In the genomic region with DNA sequence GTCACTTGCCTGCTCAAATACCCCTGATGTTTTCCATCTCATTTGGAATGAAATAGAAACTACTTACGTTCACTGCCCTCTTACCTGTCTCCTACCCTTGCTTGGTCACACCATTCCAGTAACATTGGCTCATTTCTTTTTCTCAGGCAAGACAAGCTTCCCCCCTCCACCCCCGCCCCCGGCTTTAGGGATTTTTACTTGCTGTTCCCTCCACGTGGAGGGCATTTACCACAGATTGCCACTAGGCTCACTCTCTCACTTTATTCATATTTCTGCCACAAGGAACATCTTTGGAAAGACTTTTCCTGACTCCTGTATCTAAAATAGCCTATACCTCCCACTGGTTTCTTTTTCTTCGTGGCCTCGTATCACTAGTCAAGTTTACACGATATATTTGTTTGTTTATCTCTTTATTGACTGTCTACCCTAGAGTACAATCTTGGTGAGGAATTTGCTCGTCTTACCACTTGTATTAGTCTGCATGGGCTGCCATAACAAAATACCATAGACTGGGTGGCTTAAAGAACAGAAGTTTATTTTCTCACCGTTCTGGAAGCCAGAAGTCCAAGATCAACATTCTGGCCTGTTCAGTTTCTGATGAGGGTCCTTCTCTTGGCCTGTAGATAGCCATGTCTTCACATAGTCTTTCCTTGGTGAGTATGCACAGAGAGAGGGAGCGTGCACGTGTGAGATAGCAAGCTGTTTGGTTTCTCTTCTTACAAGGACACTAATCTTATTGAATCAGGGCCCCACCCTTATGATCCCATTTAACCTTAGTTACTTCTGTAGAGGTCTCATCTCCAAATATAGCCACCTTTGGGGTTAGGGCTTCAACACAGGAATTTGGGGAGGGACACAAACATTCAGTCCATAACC, we compare ENCODE assay signal across 28 cellular contexts.
DNase-seq lines count a peak whose midpoint lies in the region; ATAC-seq, FAIRE-seq and TF ChIP-seq lines count a peak whose summit lies in the region.
"Had no signal": no experiment of that assay in that cellular context is flagged by ENCODE, and none has a peak within 500 bp of the region (broad histone marks: within the 10 kb centered on the region; RNA-seq: fewer than 3 reads in every experiment).

No MANE protein-coding gene starts in this region.

- in situ Hi-C loops in K562 (cut with MboI), result no loop called here

- H3K4me1 ChIP-seq in A673 (ENCODE audit: insufficient read depth, low read length, poor library complexity, severe bottlenecking) (no peaks in the 10 kb centered on the region), K562 (replicated peaks in 1 of 2; ENCODE audit: control insufficient read depth in 2 of 2, insufficient read depth in 2 of 2, low read length in 2 of 2) (peaks cover 21 to 34% of the 10 kb centered on the region in 2 experiments; a peak in 3 of 5 replicates), endothelial cell of umbilical vein (ENCODE audit: control insufficient read depth, extremely low read depth, insufficient read depth, low read length) (peaks cover 20% of the 10 kb centered on the region), spleen (peaks cover 0 to 4% (median 0%) of the 10 kb centered on the region in 6 donors)
- H3K4me1 ChIP-seq in effector memory CD4-positive, alpha-beta T cell (ENCODE audit: control insufficient read depth, insufficient read depth, low read length, poor library complexity, severe bottlenecking), result no peaks in the 10 kb centered on the region

- WGBS in K562 (ENCODE audit: insufficient coverage, low coverage, missing lambda C conversion rate), result 22% methylated on average over 11 of the region's 11 CpGs
- 94 to 98% (median 96%) methylated on average over 11 of the region's 11 CpGs for WGBS in spleen, 5 donors

- H3K9me3 ChIP-seq in A673 (ENCODE audit: low read depth, low read length, poor library complexity, severe bottlenecking) (no peaks in the 10 kb centered on the region), K562 (replicated peaks; ENCODE audit: control insufficient read depth, insufficient read depth, low read depth, low read length) (no peaks in the 10 kb centered on the region; the same call in 1 of the 2 replicates), endothelial cell of umbilical vein (replicated peaks; ENCODE audit: control insufficient read depth, insufficient read depth, low read length) (no peaks in the 10 kb centered on the region), spleen (peaks cover 0 to 8% (median 0%) of the 10 kb centered on the region in 8 donors)
- H3K9me3 ChIP-seq in effector memory CD4-positive, alpha-beta T cell (ENCODE audit: control insufficient read depth, low read length), result no peaks in the 10 kb centered on the region

- H3K79me2 ChIP-seq in K562 (ENCODE audit: control insufficient read depth, insufficient read depth, low read length), result peaks cover 19% of the 10 kb centered on the region; the same call in 2 of the 3 replicates
- H3K79me2 ChIP-seq in endothelial cell of umbilical vein (ENCODE audit: control insufficient read depth, insufficient read depth, low read length), result no peaks in the 10 kb centered on the region

- H3K9ac ChIP-seq in K562 (ENCODE audit: insufficient read depth in 1 of 2, low read depth in 2 of 2, low read length in 2 of 2) (peak overlapping the region in 1 of 2 experiments; percentile 40; a peak in 1 of 4 replicates), endothelial cell of umbilical vein (replicated peaks; ENCODE audit: extremely low read depth, insufficient read depth, low read length) (no peak overlapping the region)
- H3K9ac ChIP-seq: BLaER1 treated with 17β-estradiol and CSF1 and Interleukin-3, amounts not matched to agents 10 nM and 100 nM had no signal

- DNase-seq in A673 (ENCODE audit: low spot score) (no peak), H54 (ENCODE audit: insufficient read length, low spot score) (no peak), K562 (ENCODE audit: extremely low read depth in 1 of 4, low spot score in 3 of 4) (peak; percentile 49 to 90 (median 56)), endothelial cell of umbilical vein (ENCODE audit: low read depth, low spot score) (no peak), foreskin fibroblast (no peak), spleen (no peak), middle frontal gyrus (ENCODE audit: extremely low spot score, low spot score) (no peak)
- no peak for DNase-seq in effector memory CD4-positive, alpha-beta T cell
- DNase-seq: AML-193; CD4-positive, alpha-beta T cell; Karpas-422; NCI-H1092 treated with DMSO at 0.1 percent for 48 hours; NCI-H1436; NCI-H187; NCI-H2081 treated with DMSO at 0.1 percent for 48 hours; NCI-H2171; NCI-H226; NCI-H524; NCI-H774; SHP77; T-cell had no signal

- no peak for TF ChIP-seq RAD21 in K562 (CRISPR knock-in tag; conservative IDR thresholded peaks at IDR 0.05 in 1 of 2, IDR thresholded peaks at IDR 0.05 in 1 of 2)

- TF ChIP-seq CTCF in A673 (conservative IDR thresholded peaks at IDR 0.05; ENCODE audit: low read depth, low read length) (0 out of 2 replicates have a peak, but pooled peaks have one; percentile 12), K562 (IDR thresholded peaks at IDR 0.05 in 2 of 3, conservative IDR thresholded peaks at IDR 0.05 in 1 of 3; ENCODE audit: insufficient read depth in 2 of 3, low read depth in 1 of 3, low read length in 3 of 3) (peak; percentile 29 to 54 (median 38); a peak in 5 of 6 replicates), endothelial cell of umbilical vein (IDR thresholded peaks at IDR 0.05; ENCODE audit: extremely low read depth in 1 of 2, insufficient read depth in 1 of 2, low read depth in 1 of 2, low read length in 2 of 2) (no peak), foreskin fibroblast (IDR thresholded peaks at IDR 0.05; ENCODE audit: low read depth, low read length) (no peak), spleen (IDR thresholded peaks at IDR 0.05 in 8 of 11, conservative IDR thresholded peaks at IDR 0.05 in 3 of 11) (no peak)

- POLR2A ChIA-PET in A673 (lab: Charles Lee; ENCODE audit: low non-redundant PET) (no interaction called here), K562 (lab: Yijun Ruan, JAX) (interaction anchor here (0.5 to 6.8 kb wide), 8 partner anchors 10 to 147 kb away, joined by 3 to 44 read pairs (median 9); no protein-coding TSS in a partner anchor), endothelial cell of umbilical vein (lab: Charles Lee) (no interaction called here)

- intact Hi-C loops in A673 (cut with micrococcal nuclease; ENCODE audit: unreplicated experiment), result no loop called here
- intact Hi-C loops in K562 (cut with micrococcal nuclease), result loop anchor here (5.0 kb wide), 1 partner anchor 125 kb away; no protein-coding TSS in a partner anchor
- intact Hi-C loops in endothelial cell of umbilical vein (cut with micrococcal nuclease), result no loop called here
- intact Hi-C loops in spleen (cut with DNase I; ENCODE audit: low total_unique reads), result no loop called here

- H4K20me1 ChIP-seq in K562 (replicated peaks; ENCODE audit: control insufficient read depth, insufficient read depth, low read length) (no peaks in the 10 kb centered on the region), endothelial cell of umbilical vein (replicated peaks; ENCODE audit: control insufficient read depth, extremely low read depth, insufficient read depth, low read length) (no peaks in the 10 kb centered on the region)
- H4K20me1 ChIP-seq: BLaER1 treated with 17β-estradiol and CSF1 and Interleukin-3, amounts not matched to agents 10 nM and 100 nM had no signal

- H3K9me1 ChIP-seq in K562 (ENCODE audit: control insufficient read depth, insufficient read depth, low read length) (no peaks in the 10 kb centered on the region), endothelial cell of umbilical vein (replicated peaks; ENCODE audit: control insufficient read depth, extremely low read depth, insufficient read depth, low read length) (no peaks in the 10 kb centered on the region)

- FAIRE-seq in H54 (lab: Jason Lieb, UNC) (peak; percentile 74), K562 (lab: Jason Lieb, UNC) (peak; percentile 85), endothelial cell of umbilical vein (lab: Jason Lieb, UNC) (no peak)
- FAIRE-seq: A204.1, D721Med, GM18507 had no signal

- dilution Hi-C loops in endothelial cell of umbilical vein (cut with MboI; ENCODE audit: extremely low pct_ligation_motif_present, low sequenced_read_pairs), result no loop called here

- CTCF ChIA-PET in A673 (lab: Charles Lee), result interaction anchor here (0.6 kb wide), 1 partner anchor 17 kb away, joined by 3 read pairs; no protein-coding TSS in a partner anchor
- CTCF ChIA-PET in K562 (lab: Yijun Ruan, JAX; ENCODE audit: low intra/inter-chr PET ratio), result no interaction called here
- CTCF ChIA-PET in endothelial cell of umbilical vein (lab: Charles Lee), result no interaction called here

- H3K27ac ChIP-seq in A673 (ENCODE audit: low read depth, low read length, poor library complexity, severe bottlenecking) (no peak overlapping the region), K562 (ENCODE audit: extremely low read depth, low read depth, low read length) (peak overlapping the region; percentile 72), endothelial cell of umbilical vein (ENCODE audit: insufficient read depth, low read depth, low read length) (no peak overlapping the region), spleen (no peak overlapping the region)
- H3K27ac ChIP-seq in effector memory CD4-positive, alpha-beta T cell (ENCODE audit: insufficient read depth, low read length, poor library complexity, severe bottlenecking), result no peak overlapping the region
- H3K27ac ChIP-seq: BLaER1 treated with 17β-estradiol and CSF1 and Interleukin-3, amounts not matched to agents 10 nM and 100 nM; HL-60; RWPE1 had no signal

- peak overlapping the region; percentile 45 for H3K4me2 ChIP-seq in K562 (ENCODE audit: insufficient read depth, low read length)
- H3K4me2 ChIP-seq in endothelial cell of umbilical vein (ENCODE audit: insufficient read depth, low read length), result no peak overlapping the region
- H3K4me2 ChIP-seq: BLaER1 treated with 17β-estradiol and CSF1 and Interleukin-3, amounts not matched to agents 10 nM and 100 nM had no signal

- H3K4me3 ChIP-seq in A673 (ENCODE audit: low read depth, low read length, poor library complexity, severe bottlenecking) (no peak overlapping the region), K562 (no peak overlapping the region), endothelial cell of umbilical vein (replicated peaks in 1 of 3; ENCODE audit: insufficient read depth in 1 of 3, low read depth in 1 of 3, low read length in 3 of 3) (no peak overlapping the region), foreskin fibroblast (ENCODE audit: low read depth in 1 of 2, low read length in 2 of 2) (no peak overlapping the region), spleen (no peak overlapping the region)
- H3K4me3 ChIP-seq in effector memory CD4-positive, alpha-beta T cell (ENCODE audit: insufficient read depth, low read depth, low read length, poor library complexity, severe bottlenecking), result no peak overlapping the region
- H3K4me3 ChIP-seq: BLaER1 treated with 17β-estradiol and CSF1 and Interleukin-3, amounts not matched to agents 10 nM and 100 nM had no signal

- peak; percentile 86 for ATAC-seq in K562
- ATAC-seq: Panc1, T-cell had no signal

- BruUV-seq in A673 (replicated peaks; lab: Mats Ljungman, UMichigan), result no TSS peak
- TSS peak; percentile 85 for BruUV-seq in K562 (replicated peaks; lab: Mats Ljungman, UMichigan)
- BruUV-seq in endothelial cell of umbilical vein (replicated peaks; lab: Mats Ljungman, UMichigan), result TSS peak; percentile 12

- peak overlapping the region; percentile 36 for H2AFZ ChIP-seq in K562 (ENCODE audit: low read depth, low read length)
- no peak overlapping the region for H2AFZ ChIP-seq in endothelial cell of umbilical vein (ENCODE audit: low read depth, low read length)

- no peak for TF ChIP-seq POLR2A in H54 (IDR thresholded peaks at IDR 0.05; ENCODE audit: low read depth, low read length)
- no peak for TF ChIP-seq POLR2A in K562 (conservative IDR thresholded peaks at IDR 0.05)
- no peak for TF ChIP-seq POLR2A in endothelial cell of umbilical vein (IDR thresholded peaks at IDR 0.05; ENCODE audit: low read depth, low read length)
- TF ChIP-seq POLR2A in spleen (IDR thresholded peaks at IDR 0.05), result no peak

- H3K27me3 ChIP-seq in A673 (replicated peaks; ENCODE audit: insufficient read depth, low read depth, low read length, poor library complexity) (no peaks in the 10 kb centered on the region), K562 (ENCODE audit: control insufficient read depth in 2 of 2, insufficient read depth in 2 of 2, low read length in 2 of 2) (no peaks in the 10 kb centered on the region), endothelial cell of umbilical vein (ENCODE audit: control insufficient read depth in 2 of 2, insufficient read depth in 2 of 2, low read length in 2 of 2) (no peaks in the 10 kb centered on the region), spleen (replicated peaks in 1 of 7) (no peaks in the 10 kb centered on the region)
- no peaks in the 10 kb centered on the region for H3K27me3 ChIP-seq in effector memory CD4-positive, alpha-beta T cell (replicated peaks; ENCODE audit: control insufficient read depth, insufficient read depth, low read length, poor library complexity, severe bottlenecking)
- H3K27me3 ChIP-seq: BLaER1 treated with 17β-estradiol and CSF1 and Interleukin-3, amounts not matched to agents 10 nM and 100 nM had no signal

- H3K36me3 ChIP-seq in A673 (ENCODE audit: insufficient read depth, low read length, poor library complexity, severe bottlenecking) (peaks cover 16% of the 10 kb centered on the region), K562 (ENCODE audit: control insufficient read depth, insufficient read depth, low read length) (peaks cover 68% of the 10 kb centered on the region), endothelial cell of umbilical vein (ENCODE audit: control insufficient read depth in 2 of 2, extremely low read depth in 1 of 2, insufficient read depth in 2 of 2, low read length in 2 of 2) (peaks cover 3 to 9% of the 10 kb centered on the region in 2 experiments), spleen (peaks cover 0 to 86% (median 36%) of the 10 kb centered on the region in 6 donors)
- H3K36me3 ChIP-seq in effector memory CD4-positive, alpha-beta T cell (ENCODE audit: control insufficient read depth, insufficient read depth, low read length), result peaks cover 19% of the 10 kb centered on the region

- TF ChIP-seq EP300 in K562 (IDR thresholded peaks at IDR 0.05; ENCODE audit: low read length), result peak; percentile 58; the same call in 1 of the 2 replicates

Comparison
In these comparisons a context has a peak if more than half of its experiments do, and no peak if none do; other contexts are left out.
1. DNase-seq: peak in K562 (4 of 4); none in A673 (single experiment), H54 (single experiment), endothelial cell of umbilical vein (single experiment), foreskin fibroblast (0 of 2), spleen (single experiment), middle frontal gyrus (single experiment) and effector memory CD4-positive, alpha-beta T cell (0 of 3).
2. CTCF ChIP-seq: peak in A673 (single experiment) and K562 (3 of 3); none in endothelial cell of umbilical vein (0 of 2), foreskin fibroblast (single experiment) and spleen (0 of 11).